In the genomic region with DNA sequence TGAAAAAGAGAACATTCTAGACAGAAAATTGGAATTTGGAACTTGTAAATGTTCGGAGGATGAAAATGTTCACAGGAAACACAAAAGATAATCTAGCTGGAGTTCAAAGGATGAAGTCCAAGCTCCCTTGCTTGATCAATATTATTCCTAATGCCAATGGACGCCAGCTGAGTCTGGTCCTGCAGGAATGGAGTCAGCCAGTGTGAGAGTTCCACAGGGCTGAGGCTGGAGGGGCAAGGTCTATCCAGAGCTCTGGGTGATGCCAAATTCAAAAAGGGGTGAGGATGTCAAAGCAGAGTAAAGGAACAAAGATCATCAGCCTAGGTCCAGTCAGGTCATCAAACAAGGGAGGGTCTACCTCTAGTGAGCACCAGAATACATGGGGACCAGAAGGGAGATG, we compare ENCODE assay signal across 37 cellular contexts.
"Had no signal": no experiment of that assay in that cellular context is flagged by ENCODE, and none has a peak within 500 bp of the region (broad histone marks: within the 10 kb centered on the region; RNA-seq: fewer than 3 reads in every experiment).

No MANE protein-coding gene starts in this region.

- H3K4me1 Mint-ChIP-seq: activated B cell treated with CpG ODN at 0.5 μM for 24 hours; activated CD4-positive, alpha-beta T cell treated with anti-CD3 and anti-CD28 coated beads, Interleukin-2, amount 10 ng/mL, durations not matched to agents 24 days and 14 days; activated naive CD8-positive, alpha-beta T cell treated with anti-CD3 and anti-CD28 coated beads for 36 hours; activated T-helper 17 cell treated with anti-CD3 and anti-CD28 coated beads, Interleukin-2, amount 50 U/mL, for 72 hours had no signal

- H3K27ac Mint-ChIP-seq: activated B cell treated with CpG ODN at 0.5 μM for 24 hours; activated CD4-positive, alpha-beta memory T cell treated with anti-CD3 and anti-CD28 coated beads for 36 hours; activated CD4-positive, alpha-beta T cell treated with anti-CD3 and anti-CD28 coated beads, Interleukin-2, amount 10 ng/mL, durations not matched to agents 24 days and 14 days; activated CD8-positive, alpha-beta T cell treated with anti-CD3 and anti-CD28 coated beads for 36 hours; activated naive CD4-positive, alpha-beta T cell treated with anti-CD3 and anti-CD28 coated beads for 36 hours; activated naive CD8-positive, alpha-beta T cell treated with anti-CD3 and anti-CD28 coated beads for 36 hours; activated T-cell treated with anti-CD3 and anti-CD28 coated beads, Interleukin-2, amount 50 U/mL, for 72 hours; activated T-helper 1 cell treated with anti-CD3 and anti-CD28 coated beads, Interleukin-12 subunit alpha, Interleukin-12 subunit beta, Interleukin-2, Interleukin-4 antibody, amounts not matched to agents 30 ng/mL and 10 ng/mL and 1 ng/mL, durations not matched to agents 14 hours and 24 hours and 36 hours; activated T-helper 17 cell treated with anti-CD3 and anti-CD28 coated beads, Interleukin-2, amount 50 U/mL, for 72 hours; T-helper 1 cell treated with Interleukin-12 subunit alpha and Interleukin-12 subunit beta and Interleukin-4 antibody, amounts not matched to agents 30 μg/mL and 1 μg/mL, for 36 hours; T-helper 2 cell treated with Interferon-gamma antibody and Interleukin-4, amounts not matched to agents 5 μg/mL and 100 μg/mL, for 36 hours had no signal

- H3K27ac ChIP-seq: adrenal gland, body of pancreas, brain microvascular endothelial cell, breast epithelium, VCaP had no signal

- H3K4me3 ChIP-seq: adrenal gland, body of pancreas, breast epithelium had no signal

- H3K4me3 Mint-ChIP-seq: activated B cell treated with CpG ODN at 0.5 μM for 24 hours; activated CD4-positive, alpha-beta memory T cell treated with anti-CD3 and anti-CD28 coated beads for 36 hours; activated CD4-positive, alpha-beta T cell treated with anti-CD3 and anti-CD28 coated beads, Interleukin-2, amount 10 ng/mL, durations not matched to agents 24 days and 14 days; activated CD8-positive, alpha-beta T cell treated with anti-CD3 and anti-CD28 coated beads for 36 hours; activated naive CD4-positive, alpha-beta T cell treated with anti-CD3 and anti-CD28 coated beads for 36 hours; activated naive CD8-positive, alpha-beta T cell treated with anti-CD3 and anti-CD28 coated beads for 36 hours; activated T-cell treated with anti-CD3 and anti-CD28 coated beads, Interleukin-2, amount 50 U/mL, for 4 hours; activated T-cell treated with anti-CD3 and anti-CD28 coated beads, Interleukin-2, amount 50 U/mL, for 72 hours; activated T-helper 1 cell treated with anti-CD3 and anti-CD28 coated beads, Interleukin-12 subunit alpha, Interleukin-12 subunit beta, Interleukin-2, Interleukin-4 antibody, amounts not matched to agents 30 ng/mL and 10 ng/mL and 1 ng/mL, durations not matched to agents 14 hours and 24 hours and 36 hours; activated T-helper 17 cell treated with anti-CD3 and anti-CD28 coated beads, Interleukin-2, amount 50 U/mL, for 72 hours; T-helper 1 cell treated with Interleukin-12 subunit alpha and Interleukin-12 subunit beta and Interleukin-4 antibody, amounts not matched to agents 30 μg/mL and 1 μg/mL, for 36 hours; T-helper 2 cell treated with Interferon-gamma antibody and Interleukin-4, amounts not matched to agents 5 μg/mL and 100 μg/mL, for 36 hours had no signal

- ATAC-seq: activated CD8-positive, alpha-beta T cell treated with anti-CD3 and anti-CD28 coated beads for 36 hours; activated naive CD4-positive, alpha-beta T cell treated with anti-CD3 and anti-CD28 coated beads, Interleukin-2, amount 50 U/mL, for 72 hours; activated T-cell treated with anti-CD3 and anti-CD28 coated beads, Interleukin-2, amount 50 U/mL, for 4 hours; activated T-cell treated with anti-CD3 and anti-CD28 coated beads, Interleukin-2, amount 50 U/mL, for 72 hours; activated T-helper 17 cell treated with anti-CD3 and anti-CD28 coated beads, Interleukin-2, amount 50 U/mL, for 72 hours; body of pancreas had no signal

- H3K9me3 ChIP-seq: adrenal gland, body of pancreas, breast epithelium had no signal

- H3K27me3 ChIP-seq: adrenal gland, body of pancreas, brain microvascular endothelial cell, breast epithelium had no signal

- DNase-seq: activated B cell treated with CpG ODN at 0.5 μM for 24 hours; activated CD4-positive, alpha-beta memory T cell treated with anti-CD3 and anti-CD28 coated beads for 36 hours; activated CD4-positive, alpha-beta T cell treated with anti-CD3 and anti-CD28 coated beads for 4 hours; activated CD4-positive, alpha-beta T cell treated with anti-CD3 and anti-CD28 coated beads, Interleukin-2, amount 10 ng/mL, durations not matched to agents 24 days and 14 days; activated CD4-positive, alpha-beta T cell treated with anti-CD3 and anti-CD28 coated beads, Interleukin-2, amount 50 U/mL, for 1 hour; activated CD4-positive, alpha-beta T cell treated with anti-CD3 and anti-CD28 coated beads, Interleukin-2, amount 50 U/mL, for 4 hours; activated CD4-positive, CD25-positive, alpha-beta regulatory T cell treated with anti-CD3 and anti-CD28 coated beads, Interleukin-2, amount 50 U/mL, for 72 hours; activated CD8-positive, alpha-beta memory T cell treated with anti-CD3 and anti-CD28 coated beads, Interleukin-2, amount 50 U/mL, for 4 hours; activated CD8-positive, alpha-beta T cell treated with anti-CD3 and anti-CD28 coated beads for 36 hours; activated effector memory CD4-positive, alpha-beta T cell treated with anti-CD3 and anti-CD28 coated beads, Interleukin-2, amount 50 U/mL, for 16 hours; activated gamma-delta T cell treated with Interleukin-2 at 50 U/mL for 16 hours; activated naive CD4-positive, alpha-beta T cell; activated naive CD4-positive, alpha-beta T cell treated with anti-CD3 and anti-CD28 coated beads for 36 hours; activated naive CD4-positive, alpha-beta T cell treated with anti-CD3 and anti-CD28 coated beads, Interleukin-2, amount 50 U/mL, for 16 hours; activated naive CD8-positive, alpha-beta T cell treated with anti-CD3 and anti-CD28 coated beads for 36 hours; activated T-cell treated with anti-CD3 and anti-CD28 coated beads for 4 hours; activated T-cell treated with anti-CD3 and anti-CD28 coated beads, Interleukin-2, amount 50 U/mL, for 1 hour; activated T-cell treated with anti-CD3 and anti-CD28 coated beads, Interleukin-2, amount 50 U/mL, for 4 hours; activated T-cell treated with anti-CD3 and anti-CD28 coated beads, Interleukin-2, amount 50 U/mL, for 72 hours; adrenal gland; amniotic stem cell; body of pancreas; brain microvascular endothelial cell; central memory CD4-positive, alpha-beta T cell; SW 1271; T-helper 1 cell; T-helper 2 cell; T-helper 9 cell had no signal

- H3K36me3 ChIP-seq: adrenal gland, brain microvascular endothelial cell, breast epithelium had no signal

- H3K27me3 Mint-ChIP-seq: activated B cell treated with CpG ODN at 0.5 μM for 24 hours; activated CD4-positive, alpha-beta memory T cell treated with anti-CD3 and anti-CD28 coated beads for 36 hours; activated CD4-positive, alpha-beta T cell treated with anti-CD3 and anti-CD28 coated beads, Interleukin-2, amount 10 ng/mL, durations not matched to agents 24 days and 14 days; activated CD8-positive, alpha-beta T cell treated with anti-CD3 and anti-CD28 coated beads for 36 hours; activated naive CD8-positive, alpha-beta T cell treated with anti-CD3 and anti-CD28 coated beads for 36 hours; activated T-helper 17 cell treated with anti-CD3 and anti-CD28 coated beads, Interleukin-2, amount 50 U/mL, for 72 hours had no signal

- FAIRE-seq: astrocyte, TTC549 had no signal

- H3K36me3 Mint-ChIP-seq: activated CD4-positive, alpha-beta memory T cell treated with anti-CD3 and anti-CD28 coated beads for 36 hours; activated naive CD4-positive, alpha-beta T cell treated with anti-CD3 and anti-CD28 coated beads, Interleukin-2, amount 50 U/mL, for 72 hours; activated naive CD8-positive, alpha-beta T cell treated with anti-CD3 and anti-CD28 coated beads for 36 hours had no signal

- H3K4me1 ChIP-seq: adrenal gland, breast epithelium had no signal
